In genomic region chr16:56771558-56772279, GRCh38 we compare ENCODE assay signal across 16 cellular contexts. TPM values are rescaled to one million over a fixed set of nuclear protein-coding genes. Genes with fewer than 3 reads are reported as not detected.
DNase-seq lines count a peak whose midpoint lies in the region; ATAC-seq and TF ChIP-seq lines count a peak whose summit lies in the region.
"Had no signal": no experiment of that assay in that cellular context is flagged by ENCODE, and none has a peak within 500 bp of the region (broad histone marks: within the 10 kb centered on the region; RNA-seq: fewer than 3 reads in every experiment).

No MANE protein-coding gene starts in this region.

- no peaks in the 10 kb centered on the region for H3K36me3 ChIP-seq in GM23338 (ENCODE audit: insufficient read depth)
- peaks cover 4% of the 10 kb centered on the region in 2 experiments for H3K36me3 ChIP-seq in mesenchymal stem cell (ENCODE audit: control insufficient read depth in 1 of 2, insufficient read depth in 2 of 2, low read depth in 1 of 2, low read length in 2 of 2)
- no peaks in the 10 kb centered on the region; the same call in 1 of the 2 replicates for H3K36me3 ChIP-seq in WERI-Rb-1

- no peaks in the 10 kb centered on the region for H3K27me3 Mint-ChIP-seq in GM23338 (ENCODE audit: insufficient read depth, low read depth, poor library complexity)
- H3K27me3 Mint-ChIP-seq in activated T-helper 2 cell treated with anti-CD3 and anti-CD28 coated beads, Interferon-gamma antibody, Interleukin-2, Interleukin-4, amounts not matched to agents 10 μg/mL and 5 μg/mL and 100 μg/mL, durations not matched to agents 14 hours and 24 hours and 36 hours (ENCODE audit: low read depth), result no peaks in the 10 kb centered on the region
- H3K27me3 Mint-ChIP-seq: naive B cell had no signal

- TF ChIP-seq CTCF in GM23338 (conservative IDR thresholded peaks at IDR 0.05; ENCODE audit: low read depth in 2 of 2) (no peak), WERI-Rb-1 (IDR thresholded peaks at IDR 0.05; ENCODE audit: low read depth, low read length) (no peak)

- no peak for ATAC-seq in GM23338
- no peak for ATAC-seq in HG02623 (IDR thresholded peaks at IDR 0.05; ENCODE audit: unreplicated experiment)
- ATAC-seq: heart right ventricle had no signal

- H2AK5ac ChIP-seq in mesenchymal stem cell (ENCODE audit: low read length, severe bottlenecking), result no peak overlapping the region

- no peak overlapping the region for H3K18ac ChIP-seq in mesenchymal stem cell (ENCODE audit: low read depth in 1 of 2, low read length in 2 of 2)

- H3K9me3 ChIP-seq in mesenchymal stem cell (ENCODE audit: control insufficient read depth, low read length), result no peaks in the 10 kb centered on the region
- no peaks in the 10 kb centered on the region for H3K9me3 ChIP-seq in WERI-Rb-1 (ENCODE audit: severe bottlenecking)
- H3K9me3 ChIP-seq: BLaER1 treated with 17β-estradiol and CSF1 and Interleukin-3, amounts not matched to agents 10 nM and 100 nM; heart right ventricle had no signal

- H3K79me1 ChIP-seq in mesenchymal stem cell (replicated peaks; ENCODE audit: low read length, poor library complexity, severe bottlenecking), result peaks cover 33% of the 10 kb centered on the region

- no peak overlapping the region for H2BK15ac ChIP-seq in mesenchymal stem cell (ENCODE audit: low read depth, poor library complexity, severe bottlenecking)

- no peaks in the 10 kb centered on the region for H3K9me2 ChIP-seq in GM23338 (ENCODE audit: insufficient read depth)

- H3K79me2 ChIP-seq in GM23338 (replicated peaks; ENCODE audit: insufficient read depth), result peaks cover 87% of the 10 kb centered on the region

- over 99% methylated on average over 5 of the region's 5 CpGs for WGBS in mesenchymal stem cell

- H3K36me3 Mint-ChIP-seq in GM23338 (ENCODE audit: low read depth), result no peaks in the 10 kb centered on the region
- H3K36me3 Mint-ChIP-seq in activated T-helper 2 cell treated with anti-CD3 and anti-CD28 coated beads, Interferon-gamma antibody, Interleukin-2, Interleukin-4, amounts not matched to agents 10 μg/mL and 5 μg/mL and 100 μg/mL, durations not matched to agents 14 hours and 24 hours and 36 hours (ENCODE audit: low read depth), result peaks cover 9% of the 10 kb centered on the region

- no peak overlapping the region for H3K27ac Mint-ChIP-seq in GM23338
- H3K27ac Mint-ChIP-seq in activated T-helper 2 cell treated with anti-CD3 and anti-CD28 coated beads, Interferon-gamma antibody, Interleukin-2, Interleukin-4, amounts not matched to agents 10 μg/mL and 5 μg/mL and 100 μg/mL, durations not matched to agents 14 hours and 24 hours and 36 hours, result peak overlapping the region; percentile 67

- H2BK5ac ChIP-seq in mesenchymal stem cell (ENCODE audit: low read depth, low read length, poor library complexity, severe bottlenecking), result peak overlapping the region; percentile 9

- no peak overlapping the region for H2BK120ac ChIP-seq in mesenchymal stem cell (ENCODE audit: low read depth, low read length)

- H3K4me3 ChIP-seq in GM23338 (no peak overlapping the region), mesenchymal stem cell (ENCODE audit: insufficient read depth in 1 of 2, low read depth in 1 of 2, low read length in 2 of 2) (peak overlapping the region in 1 of 2 experiments; percentile 39), WERI-Rb-1 (ENCODE audit: low read depth, low read length) (no peak overlapping the region)
- H3K4me3 ChIP-seq: BLaER1 treated with 17β-estradiol and CSF1 and Interleukin-3, amounts not matched to agents 10 nM and 100 nM; heart right ventricle had no signal

- peak overlapping the region in 1 of 2 experiments; percentile 15 for H3K14ac ChIP-seq in mesenchymal stem cell (ENCODE audit: low read length in 2 of 2)

- H2AFZ ChIP-seq in GM23338 (no peak overlapping the region), mesenchymal stem cell (ENCODE audit: low read depth, low read length) (no peak overlapping the region)

- H4K91ac ChIP-seq in mesenchymal stem cell (ENCODE audit: low read length), result no peak overlapping the region

- no peak overlapping the region for H3K9ac ChIP-seq in mesenchymal stem cell (ENCODE audit: low read length)
- H3K9ac ChIP-seq: BLaER1 treated with 17β-estradiol and CSF1 and Interleukin-3, amounts not matched to agents 10 nM and 100 nM had no signal

- H2BK12ac ChIP-seq in mesenchymal stem cell (ENCODE audit: low read length in 2 of 2), result no peak overlapping the region

- no peaks in the 10 kb centered on the region for H3F3A ChIP-seq in GM23338 (replicated peaks; ENCODE audit: low read depth)

- H4K20me1 ChIP-seq in GM23338 (replicated peaks; ENCODE audit: insufficient read depth), result peaks cover 16% of the 10 kb centered on the region

- intact Hi-C loops in activated T-helper 2 cell treated with anti-CD3 and anti-CD28 coated beads, Interferon-gamma antibody, Interleukin-2, Interleukin-4, amounts not matched to agents 10 μg/mL and 5 μg/mL and 100 μg/mL, durations not matched to agents 14 hours and 24 hours and 36 hours (cut with micrococcal nuclease), result loop anchor here (5.0 kb wide), 1 partner anchor 39 kb away; the partner anchor contains the start of gene NUP93

- H3K4me1 ChIP-seq in GM23338 (ENCODE audit: insufficient read depth), result peaks cover 22% of the 10 kb centered on the region; the same call in 1 of the 2 replicates
- peaks cover 2% of the 10 kb centered on the region for H3K4me1 ChIP-seq in mesenchymal stem cell (ENCODE audit: control insufficient read depth, insufficient read depth, low read depth, low read length)

- no peaks in the 10 kb centered on the region for H3K9me3 Mint-ChIP-seq in GM23338
- no peaks in the 10 kb centered on the region for H3K9me3 Mint-ChIP-seq in activated T-helper 2 cell treated with anti-CD3 and anti-CD28 coated beads, Interferon-gamma antibody, Interleukin-2, Interleukin-4, amounts not matched to agents 10 μg/mL and 5 μg/mL and 100 μg/mL, durations not matched to agents 14 hours and 24 hours and 36 hours
- H3K9me3 Mint-ChIP-seq: naive B cell had no signal

- H3K27me3 ChIP-seq in GM23338 (ENCODE audit: insufficient read depth) (no peaks in the 10 kb centered on the region), mesenchymal stem cell (ENCODE audit: control insufficient read depth in 1 of 2, insufficient read depth in 1 of 2, low read length in 2 of 2) (no peaks in the 10 kb centered on the region), WERI-Rb-1 (ENCODE audit: insufficient read depth, low read depth, severe bottlenecking) (no peaks in the 10 kb centered on the region)
- H3K27me3 ChIP-seq: BLaER1 treated with 17β-estradiol and CSF1 and Interleukin-3, amounts not matched to agents 10 nM and 100 nM; heart right ventricle had no signal

- 0 out of 2 replicates have a peak overlapping the region, but pooled peaks have one; percentile 52 for H3K27ac ChIP-seq in GM23338 (ENCODE audit: low read depth)
- no peak overlapping the region for H3K27ac ChIP-seq in mesenchymal stem cell (ENCODE audit: low read length, poor library complexity, severe bottlenecking)
- H3K27ac ChIP-seq in WERI-Rb-1, result no peak overlapping the region
- H3K27ac ChIP-seq: BLaER1 treated with 17β-estradiol and CSF1 and Interleukin-3, amounts not matched to agents 10 nM and 100 nM; heart right ventricle had no signal

- no peak overlapping the region for H4K8ac ChIP-seq in mesenchymal stem cell (ENCODE audit: low read length)

- peak; percentile 19 for DNase-seq in AG08395 (ENCODE audit: low spot score)
- DNase-seq in GM23338 (ENCODE audit: low spot score), result no peak
- no peak for DNase-seq in activated T-helper 2 cell treated with anti-CD3 and anti-CD28 coated beads, Interferon-gamma antibody, Interleukin-2, Interleukin-4, amounts not matched to agents 10 μg/mL and 5 μg/mL and 100 μg/mL, durations not matched to agents 14 hours and 24 hours and 36 hours (ENCODE audit: low spot score)
- DNase-seq in mesenchymal stem cell, result peak; percentile 37
- no peak for DNase-seq in NCI-H1048 (lab: John Stamatoyannopoulos, UW)
- DNase-seq in WERI-Rb-1, result no peak
- DNase-seq in HT-29 (ENCODE audit: low spot score), result no peak
- DNase-seq: activated CD8-positive, alpha-beta memory T cell treated with anti-CD3 and anti-CD28 coated beads, Interleukin-2, amount 50 U/mL, for 4 hours; heart right ventricle; naive B cell; NCI-H2081 treated with DMSO at 0.1 percent for 48 hours; retina; stimulated activated CD4-positive, alpha-beta T cell treated with anti-CD3 and anti-CD28 coated beads, Interleukin-4, amount 100 ng/mL, for 1 hour; stimulated activated naive CD4-positive, alpha-beta T cell had no signal

- peak overlapping the region in 1 of 2 experiments; percentile 57 for H3K4ac ChIP-seq in mesenchymal stem cell (ENCODE audit: low read depth in 1 of 2, low read length in 2 of 2)

- H3K23ac ChIP-seq in mesenchymal stem cell (ENCODE audit: low read length in 2 of 2), result no peak overlapping the region

- peaks cover 36% of the 10 kb centered on the region for H3K4me1 Mint-ChIP-seq in GM23338
- H3K4me1 Mint-ChIP-seq in activated T-helper 2 cell treated with anti-CD3 and anti-CD28 coated beads, Interferon-gamma antibody, Interleukin-2, Interleukin-4, amounts not matched to agents 10 μg/mL and 5 μg/mL and 100 μg/mL, durations not matched to agents 14 hours and 24 hours and 36 hours (ENCODE audit: low read depth), result peaks cover 24% of the 10 kb centered on the region

- no peak overlapping the region for H3K4me3 Mint-ChIP-seq in GM23338
- no peak overlapping the region for H3K4me3 Mint-ChIP-seq in activated T-helper 2 cell treated with anti-CD3 and anti-CD28 coated beads, Interferon-gamma antibody, Interleukin-2, Interleukin-4, amounts not matched to agents 10 μg/mL and 5 μg/mL and 100 μg/mL, durations not matched to agents 14 hours and 24 hours and 36 hours (ENCODE audit: low read depth)
- H3K4me3 Mint-ChIP-seq: naive B cell had no signal

- H3K4me2 ChIP-seq in GM23338, result no peak overlapping the region
- H3K4me2 ChIP-seq in mesenchymal stem cell (ENCODE audit: low read length, poor library complexity, severe bottlenecking), result no peak overlapping the region

TF ChIP-seq in GM23338, 12 proteins besides CTCF, POLR2A, EP300 and RAD21 (continues in another document):
- TF ChIP-seq POLR2AphosphoS5 (IDR thresholded peaks at IDR 0.05; ENCODE audit: low read depth), result no peak
- no peak for TF ChIP-seq CREB1 (CRISPR knock-in tag; IDR thresholded peaks at IDR 0.05; ENCODE audit: low read depth)

RNA-seq across cellular contexts. Expression of gene NUP93, which starts 41.8 kb away (rescaled TPM):
- 166 and 187 TPM in 2 replicates for total RNA-seq in GM23338 (2014; rRNA removed; shearing (Covaris generic))
- 139 and 144 TPM in 2 replicates for polyA plus RNA-seq in GM23338 (2016; fragmentation: Nextera tagmentation; extraction: Ambion mirVana)
- total RNA-seq in activated T-helper 2 cell treated with anti-CD3 and anti-CD28 coated beads, Interferon-gamma antibody, Interleukin-2, Interleukin-4, amounts not matched to agents 10 μg/mL and 5 μg/mL and 100 μg/mL, durations not matched to agents 14 hours and 24 hours and 36 hours, result 145 and 149 TPM in 2 replicates
- polyA plus RNA-seq in mesenchymal stem cell (2013, experiment 1 of 2), result 39.0 TPM
- 34.8 TPM for polyA plus RNA-seq in mesenchymal stem cell (2013, experiment 2 of 2)
- total RNA-seq in HT-29 (2014; rRNA removed; shearing (Covaris generic)), result 94.6 and 115 TPM in 2 replicates

Comparison
In these comparisons a context has a peak if more than half of its experiments do, and no peak if none do; other contexts are left out.
1. DNase-seq: peak in AG08395 (single experiment) and mesenchymal stem cell (single experiment); none in GM23338 (single experiment), activated T-helper 2 cell treated with anti-CD3 and anti-CD28 coated beads, Interferon-gamma antibody, Interleukin-2, Interleukin-4, amounts not matched to agents 10 μg/mL and 5 μg/mL and 100 μg/mL, durations not matched to agents 14 hours and 24 hours and 36 hours (single experiment), NCI-H1048 (single experiment), WERI-Rb-1 (single experiment) and HT-29 (single experiment).